16 cellular contexts compared by ENCODE assay signal in genomic region chr2:11239718-11240462, GRCh38.
DNase-seq lines count a peak whose midpoint lies in the region; ATAC-seq and TF ChIP-seq lines count a peak whose summit lies in the region.
"Had no signal": no experiment of that assay in that cellular context is flagged by ENCODE, and none has a peak within 500 bp of the region (broad histone marks: within the 10 kb centered on the region; RNA-seq: fewer than 3 reads in every experiment).

No MANE protein-coding gene starts in this region.

- DNase-seq in NCI-H82 treated with DMSO at 0.1 percent for 48 hours (lab: John Stamatoyannopoulos, UW; ENCODE audit: unreplicated experiment) (peak; percentile 65), dermis microvascular lymphatic vessel endothelial cell (ENCODE audit: low read depth in 2 of 2) (peak; percentile 72 to 86), COR-L47 (lab: John Stamatoyannopoulos, UW) (no peak), NOMO-1 treated with DMSO at 0.1 percent for 48 hours (lab: John Stamatoyannopoulos, UW; ENCODE audit: unreplicated experiment) (no peak), activated gamma-delta T cell treated with Interleukin-2 at 50 U/mL for 16 hours (no peak)
- DNase-seq: activated CD8-positive, alpha-beta memory T cell treated with anti-CD3 and anti-CD28 coated beads for 24 hours; activated effector memory CD4-positive, alpha-beta T cell treated with anti-CD3 and anti-CD28 coated beads, Interleukin-2, amount 50 U/mL, for 16 hours; body of pancreas; effector memory CD4-positive, alpha-beta T cell; NK-92 treated with Interleukin-12 subunit alpha and Interleukin-12 subunit beta, amount 100 ng/mL, for 24 hours; posterior cingulate gyrus; stimulated activated CD4-positive, alpha-beta T cell treated with anti-CD3 and anti-CD28 coated beads, Interleukin-15, amount 100 ng/mL, for 24 hours; substantia nigra had no signal

- no peaks in the 10 kb centered on the region for H4K20me1 ChIP-seq in DOHH2 (ENCODE audit: control insufficient read depth, insufficient read depth, low read depth, low read length)

- H3K4me1 ChIP-seq in DOHH2 (ENCODE audit: control insufficient read depth, low read length): peaks cover 56% of the 10 kb centered on the region
- H3K4me1 ChIP-seq in mesodermal cell (ENCODE audit: control insufficient read depth, insufficient read depth, low read length, poor library complexity, severe bottlenecking): peaks cover 5% of the 10 kb centered on the region

- H3K4me3 ChIP-seq in DOHH2 (ENCODE audit: low read length) (peak overlapping the region; percentile 8; the same call in 1 of the 2 replicates), mesodermal cell (ENCODE audit: extremely low read depth, insufficient read depth, low read length, poor library complexity, severe bottlenecking) (no peak overlapping the region)
- H3K4me3 ChIP-seq: body of pancreas had no signal

- WGBS in mesodermal cell (ENCODE audit: insufficient coverage in 2 of 2), 2 experiments: 73 to 80% methylated on average over 1 to 4 of the region's 5 CpGs

- peaks cover 51% of the 10 kb centered on the region for H3K79me2 ChIP-seq in DOHH2 (ENCODE audit: control insufficient read depth, low read length)

- no peak for TF ChIP-seq CTCF in DOHH2 (IDR thresholded peaks at IDR 0.05; ENCODE audit: low read depth, low read length, poor library complexity, severe bottlenecking)

- H3K27ac ChIP-seq in DOHH2 (ENCODE audit: low read depth, low read length) (no peak overlapping the region), mesodermal cell (ENCODE audit: low read depth, low read length, severe bottlenecking) (peak overlapping the region; percentile 58)
- H3K27ac ChIP-seq: body of pancreas had no signal

- ATAC-seq in HG02623 (IDR thresholded peaks at IDR 0.05; ENCODE audit: unreplicated experiment): no peak
- ATAC-seq: body of pancreas had no signal

- no peaks in the 10 kb centered on the region for H3K27me3 ChIP-seq in DOHH2 (ENCODE audit: control insufficient read depth, low read length)
- H3K27me3 ChIP-seq: body of pancreas had no signal

- H3F3A ChIP-seq in DOHH2 (ENCODE audit: control insufficient read depth, insufficient read depth): peaks cover 17% of the 10 kb centered on the region; the same call in 1 of the 2 replicates

- H3K36me3 ChIP-seq in DOHH2 (ENCODE audit: control insufficient read depth, low read length) (peaks cover 20% of the 10 kb centered on the region), mesodermal cell (ENCODE audit: control insufficient read depth, insufficient read depth, low read length) (peaks cover 24% of the 10 kb centered on the region)

- H3K4me2 ChIP-seq in DOHH2 (ENCODE audit: low read length): peak overlapping the region; percentile 24

- H3K9me2 ChIP-seq in DOHH2 (replicated peaks; ENCODE audit: control insufficient read depth, low read length): no peaks in the 10 kb centered on the region

- H3K9me3 ChIP-seq in DOHH2 (ENCODE audit: control insufficient read depth, insufficient read depth, low read length) (no peaks in the 10 kb centered on the region), mesodermal cell (ENCODE audit: control insufficient read depth, low read length) (no peaks in the 10 kb centered on the region)
- H3K9me3 ChIP-seq: body of pancreas had no signal

Comparison
In these comparisons a context has a peak if more than half of its experiments do, and no peak if none do; other contexts are left out.
1. DNase-seq: peak in NCI-H82 treated with DMSO at 0.1 percent for 48 hours (single experiment) and dermis microvascular lymphatic vessel endothelial cell (2 of 2); none in COR-L47 (single experiment), NOMO-1 treated with DMSO at 0.1 percent for 48 hours (single experiment) and activated gamma-delta T cell treated with Interleukin-2 at 50 U/mL for 16 hours (single experiment).